Comparison of ENCODE assay signal across 16 cellular contexts in genomic region chr18:46892842-46893241, GRCh38. TPM values are rescaled to one million over a fixed set of nuclear protein-coding genes. Genes with fewer than 3 reads are reported as not detected.
DNase-seq lines count a peak whose midpoint lies in the region; ATAC-seq and TF ChIP-seq lines count a peak whose summit lies in the region.
"Had no signal": no experiment of that assay in that cellular context is flagged by ENCODE, and none has a peak within 500 bp of the region (broad histone marks: within the 10 kb centered on the region; RNA-seq: fewer than 3 reads in every experiment).

No MANE protein-coding gene starts in this region.

- H3K36me3 Mint-ChIP-seq in immature natural killer cell: peaks cover 19 to 43% (median 38%) of the 10 kb centered on the region in 3 donors

- in situ Hi-C loops in G401 (cut with HindIII; ENCODE audit: low sequenced_read_pairs): no loop called here

- peak overlapping the region in 4 of 5 donors; percentile 3 to 8 (median 6) for H3K4me3 Mint-ChIP-seq in immature natural killer cell

- no peak for TF ChIP-seq CTCF in GM20000 (IDR thresholded peaks at IDR 0.05; ENCODE audit: extremely low read depth, missing control alignments)

- intact Hi-C loops in cardiac septum (cut with DNase I): no loop called here

- peak; percentile 43 for ATAC-seq in GM18498 (IDR thresholded peaks at IDR 0.05; ENCODE audit: unreplicated experiment)
- ATAC-seq in HG03103 (IDR thresholded peaks at IDR 0.05; ENCODE audit: low read depth, unreplicated experiment): peak; percentile 64

- H3K9me3 Mint-ChIP-seq in immature natural killer cell: peaks cover 0 to 7% (median under 1%) of the 10 kb centered on the region in 6 donors

- peaks cover 0 to 1% (median 0%) of the 10 kb centered on the region in 3 donors for H3K27me3 Mint-ChIP-seq in immature natural killer cell (ENCODE audit: low read depth in 3 of 3)

- DNase-seq in GM20000 (ENCODE audit: low spot score): peak; percentile 18
- DNase-seq in immature natural killer cell: no peak
- DNase-seq in cardiac septum (ENCODE audit: low spot score): no peak
- DNase-seq in G401 (ENCODE audit: low spot score): no peak
- DNase-seq in NOMO-1 treated with DMSO at 0.1 percent for 48 hours (lab: John Stamatoyannopoulos, UW; ENCODE audit: unreplicated experiment): no peak
- DNase-seq in stimulated activated CD4-positive, alpha-beta T cell treated with anti-CD3 and anti-CD28 coated beads, Interleukin-4, amount 100 ng/mL, for 24 hours: no peak
- DNase-seq: activated CD8-positive, alpha-beta memory T cell treated with anti-CD3 and anti-CD28 coated beads, Interleukin-2, amount 50 U/mL, for 48 hours; adrenal gland; foreskin melanocyte; GF-D8; NCI-H1694; NCI-H82; stimulated activated CD4-positive, alpha-beta T cell treated with anti-CD3 and anti-CD28 coated beads, Interleukin-2, amount 100 ng/mL, for 48 hours; WERI-Rb-1 had no signal

- peak overlapping the region in 2 of 6 donors; percentile 1 to 4 for H3K27ac Mint-ChIP-seq in immature natural killer cell

- H3K4me1 Mint-ChIP-seq in immature natural killer cell: peaks cover 41 to 66% of the 10 kb centered on the region in 2 donors

RNA-seq across cellular contexts. Expression of gene PIAS2, which starts 24.5 kb away (rescaled TPM):
- 10 to 100 TPM; 16.8 to 25.4 (median 18.8) TPM for polyA plus RNA-seq in immature natural killer cell
- 36.8 TPM for total RNA-seq in cardiac septum
- total RNA-seq in G401 (2014; rRNA removed; shearing (Covaris generic)): 26.4 and 35.2 TPM in 2 replicates

RNA-seq across cellular contexts. Expression of gene KATNAL2, which starts 24.6 kb away (rescaled TPM):
- under 1 TPM in 1 of 3 donors, not detected in 2; 0.08 TPM for polyA plus RNA-seq in immature natural killer cell
- 5.7 TPM for total RNA-seq in cardiac septum
- 7.0 and 15.0 TPM in 2 replicates for total RNA-seq in G401 (2014; rRNA removed; shearing (Covaris generic))
